18 cellular contexts compared by ENCODE assay signal in the genomic region with DNA sequence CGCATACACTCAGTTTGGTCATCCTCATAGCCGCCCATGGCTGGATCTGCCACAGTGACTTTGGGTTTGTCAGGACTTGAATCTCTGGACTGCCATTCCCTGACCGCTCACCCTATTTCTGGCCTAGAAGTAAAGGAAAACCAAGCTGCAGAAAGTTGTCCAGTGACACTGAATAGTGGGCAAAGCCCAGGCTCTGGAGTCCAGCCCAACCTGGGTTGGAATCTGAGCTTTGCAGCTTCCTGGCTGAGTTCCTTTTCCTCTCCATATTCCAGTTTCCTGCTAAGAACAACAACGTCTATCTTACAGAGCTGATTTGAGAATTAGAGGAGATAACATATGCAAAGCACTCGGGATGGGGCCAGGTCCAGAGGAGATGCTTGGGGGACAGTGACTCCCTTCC. TPM values are rescaled to one million over a fixed set of nuclear protein-coding genes. Genes with fewer than 3 reads are reported as not detected.
DNase-seq lines count a peak whose midpoint lies in the region; ATAC-seq and TF ChIP-seq lines count a peak whose summit lies in the region.
"Had no signal": no experiment of that assay in that cellular context is flagged by ENCODE, and none has a peak within 500 bp of the region (broad histone marks: within the 10 kb centered on the region; RNA-seq: fewer than 3 reads in every experiment).

No MANE protein-coding gene starts in this region.

- ATAC-seq in GM18505 (IDR thresholded peaks at IDR 0.05; ENCODE audit: unreplicated experiment) = no peak
- ATAC-seq: GM23338 had no signal

- no peaks in the 10 kb centered on the region for H3K9me3 ChIP-seq in muscle layer of colon (ENCODE audit: low read length)
- no peaks in the 10 kb centered on the region for H3K9me3 ChIP-seq in skeletal muscle tissue (ENCODE audit: control insufficient read depth in 3 of 3, low read length in 3 of 3)
- H3K9me3 ChIP-seq: Caco-2 had no signal

- H3K36me3 ChIP-seq in muscle layer of colon (ENCODE audit: insufficient read depth, low read length) (no peaks in the 10 kb centered on the region), skeletal muscle tissue (ENCODE audit: control insufficient read depth in 3 of 3, insufficient read depth in 3 of 3, low read length in 3 of 3) (no peaks in the 10 kb centered on the region)

- DNase-seq in RWPE1 (ENCODE audit: low spot score) = no peak
- peak; percentile 77 for DNase-seq in dermis blood vessel endothelial cell
- DNase-seq in hippocampal formation (lab: John Stamatoyannopoulos, UW) = no peak
- no peak for DNase-seq in NCI-H526 (lab: John Stamatoyannopoulos, UW)
- DNase-seq: Caco-2; CD4-positive, CD25-positive, alpha-beta regulatory T cell; DMS153; EL; KG1; NCI-H1436 treated with DMSO at 0.1 percent for 48 hours; NCI-H2029 treated with DMSO at 0.1 percent for 48 hours; NCI-H2171 treated with DMSO at 0.1 percent for 48 hours; NCI-H774; PC-9 had no signal

- H3K4me3 ChIP-seq in muscle layer of colon (ENCODE audit: low read depth in 1 of 2, low read length in 2 of 2) = no peak overlapping the region
- H3K4me3 ChIP-seq in skeletal muscle tissue (ENCODE audit: low read length in 3 of 3) = peak overlapping the region; percentile 31 to 44 (median 38)
- H3K4me3 ChIP-seq: GM23338, PC-9 had no signal

- no peaks in the 10 kb centered on the region for H3K4me1 ChIP-seq in muscle layer of colon (ENCODE audit: insufficient read depth, low read length)
- H3K4me1 ChIP-seq in skeletal muscle tissue (ENCODE audit: control insufficient read depth in 3 of 3, insufficient read depth in 3 of 3, low read length in 3 of 3) = peaks cover 11 to 16% (median 14%) of the 10 kb centered on the region in 3 donors
- H3K4me1 ChIP-seq: Caco-2 had no signal

- CTCF ChIA-PET in RWPE1 (lab: Yijun Ruan, JAX) = no interaction called here

- TF ChIP-seq POLR2A in GM18505 (IDR thresholded peaks at IDR 0.05; ENCODE audit: borderline replicate concordance, extremely low read depth, insufficient read depth, insufficient read length) = no peak

- H3K27me3 ChIP-seq in muscle layer of colon (ENCODE audit: control insufficient read depth in 1 of 2, insufficient read depth in 2 of 2, low read length in 2 of 2) (no peaks in the 10 kb centered on the region), skeletal muscle tissue (ENCODE audit: control insufficient read depth in 3 of 3, insufficient read depth in 3 of 3, low read length in 3 of 3) (no peaks in the 10 kb centered on the region)

- no peak for TF ChIP-seq CTCF in RWPE1 (conservative IDR thresholded peaks at IDR 0.05; ENCODE audit: low read depth)

- H3K27ac ChIP-seq in RWPE1 (peak overlapping the region; percentile 10; the same call in 1 of the 2 replicates), muscle layer of colon (ENCODE audit: low read depth, low read length) (peak overlapping the region; percentile 24), skeletal muscle tissue (ENCODE audit: low read depth, low read length) (peak overlapping the region; percentile 41)
- H3K27ac ChIP-seq: PC-9 had no signal

- POLR2A ChIA-PET in RWPE1 (lab: Yijun Ruan, JAX; ENCODE audit: low non-redundant PET) = no interaction called here

- H3K9ac ChIP-seq in muscle layer of colon (ENCODE audit: low read length) = no peak overlapping the region
- H3K9ac ChIP-seq in skeletal muscle tissue (ENCODE audit: low read depth in 1 of 3, low read length in 3 of 3) = peak overlapping the region in 2 of 3 donors; percentile 24 to 50

RNA-seq across cellular contexts. Expression of gene EIF4G3, which starts 15.6 kb away (rescaled TPM):
- total RNA-seq in dermis blood vessel endothelial cell (39.8 and 60.8 TPM in 2 replicates), skeletal muscle tissue (23.5 TPM)

Comparison
In these comparisons a context has a peak if more than half of its experiments do, and no peak if none do; other contexts are left out.
1. H3K4me3 ChIP-seq: peak in skeletal muscle tissue (3 of 3); none in muscle layer of colon (0 of 2).
2. Peak in every context shown above with its lines, with median percentiles within 50 percentile points of each other: H3K27ac ChIP-seq.